ENCODE assay signal across 1 cellular context in the genomic region with DNA sequence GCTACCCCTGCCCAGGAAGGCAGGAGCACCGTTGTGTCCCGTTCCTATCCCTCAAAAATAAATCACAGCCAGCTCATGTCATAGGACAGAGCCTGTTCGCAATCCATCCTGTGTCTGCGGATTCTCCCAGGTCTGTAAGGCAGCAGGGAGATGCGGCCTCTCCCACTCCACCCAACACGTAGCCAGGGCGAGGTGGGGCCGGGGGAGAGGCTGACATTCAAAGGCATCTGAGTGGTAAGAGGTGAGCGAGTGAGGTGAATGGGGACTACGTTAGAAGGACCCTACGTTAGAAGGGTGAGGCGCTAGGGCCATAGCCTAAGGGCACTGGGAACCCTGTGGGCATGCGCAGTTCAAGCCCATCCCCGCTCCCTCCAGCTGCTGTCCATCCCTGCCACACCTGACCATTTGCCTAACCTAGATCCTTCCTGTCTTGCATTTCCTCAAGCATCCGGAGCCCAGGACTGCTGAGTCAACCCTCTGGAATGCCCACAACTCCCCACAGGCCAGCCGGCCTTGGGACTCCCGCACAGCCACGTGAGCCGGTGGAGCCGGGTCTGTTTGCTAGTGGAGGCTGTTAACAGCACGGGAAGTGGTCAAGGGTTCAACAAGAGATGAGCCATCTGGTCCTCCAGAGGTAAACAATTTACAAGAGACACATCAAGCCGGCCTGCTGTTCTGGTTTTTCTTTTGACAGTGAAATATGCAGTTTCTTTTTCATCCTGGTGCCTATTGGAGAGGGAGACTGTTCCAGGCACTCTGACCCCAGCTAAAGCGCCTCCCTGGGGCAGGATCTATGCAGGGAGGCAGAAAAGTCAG.
TF ChIP-seq lines count a peak whose summit lies in the region.

No MANE protein-coding gene starts in this region.

TF ChIP-seq in HepG2, 621 proteins besides CTCF, POLR2A, EP300 and RAD21 (continued from another document and continues in another):
- TF ChIP-seq, protein P1, sequence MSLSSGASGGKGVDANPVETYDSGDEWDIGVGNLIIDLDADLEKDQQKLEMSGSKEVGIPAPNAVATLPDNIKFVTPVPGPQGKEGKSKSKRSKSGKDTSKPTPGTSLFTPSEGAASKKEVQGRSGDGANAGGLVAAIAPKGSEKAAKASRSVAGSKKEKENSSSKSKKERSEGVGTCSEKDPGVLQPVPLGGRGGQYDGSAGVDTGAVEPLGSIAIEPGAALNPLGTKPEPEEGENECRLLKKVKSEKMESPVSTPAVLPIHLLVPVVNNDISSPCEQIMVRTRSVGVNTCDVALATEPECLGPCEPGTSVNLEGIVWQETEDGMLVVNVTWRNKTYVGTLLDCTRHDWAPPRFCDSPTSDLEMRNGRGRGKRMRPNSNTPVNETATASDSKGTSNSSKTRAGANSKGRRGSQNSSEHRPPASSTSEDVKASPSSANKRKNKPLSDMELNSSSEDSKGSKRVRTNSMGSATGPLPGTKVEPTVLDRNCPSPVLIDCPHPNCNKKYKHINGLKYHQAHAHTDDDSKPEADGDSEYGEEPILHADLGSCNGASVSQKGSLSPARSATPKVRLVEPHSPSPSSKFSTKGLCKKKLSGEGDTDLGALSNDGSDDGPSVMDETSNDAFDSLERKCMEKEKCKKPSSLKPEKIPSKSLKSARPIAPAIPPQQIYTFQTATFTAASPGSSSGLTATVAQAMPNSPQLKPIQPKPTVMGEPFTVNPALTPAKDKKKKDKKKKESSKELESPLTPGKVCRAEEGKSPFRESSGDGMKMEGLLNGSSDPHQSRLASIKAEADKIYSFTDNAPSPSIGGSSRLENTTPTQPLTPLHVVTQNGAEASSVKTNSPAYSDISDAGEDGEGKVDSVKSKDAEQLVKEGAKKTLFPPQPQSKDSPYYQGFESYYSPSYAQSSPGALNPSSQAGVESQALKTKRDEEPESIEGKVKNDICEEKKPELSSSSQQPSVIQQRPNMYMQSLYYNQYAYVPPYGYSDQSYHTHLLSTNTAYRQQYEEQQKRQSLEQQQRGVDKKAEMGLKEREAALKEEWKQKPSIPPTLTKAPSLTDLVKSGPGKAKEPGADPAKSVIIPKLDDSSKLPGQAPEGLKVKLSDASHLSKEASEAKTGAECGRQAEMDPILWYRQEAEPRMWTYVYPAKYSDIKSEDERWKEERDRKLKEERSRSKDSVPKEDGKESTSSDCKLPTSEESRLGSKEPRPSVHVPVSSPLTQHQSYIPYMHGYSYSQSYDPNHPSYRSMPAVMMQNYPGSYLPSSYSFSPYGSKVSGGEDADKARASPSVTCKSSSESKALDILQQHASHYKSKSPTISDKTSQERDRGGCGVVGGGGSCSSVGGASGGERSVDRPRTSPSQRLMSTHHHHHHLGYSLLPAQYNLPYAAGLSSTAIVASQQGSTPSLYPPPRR (CRISPR knock-in tag; IDR thresholded peaks at IDR 0.05; ENCODE audit: borderline replicate concordance) = peak; percentile 95
- TF ChIP-seq TCF7L2 (IDR thresholded peaks at IDR 0.05; ENCODE audit: low read depth, low read length) = no peak
- 0 out of 2 replicates have a peak, but pooled peaks have one; percentile 38 for TF ChIP-seq ZNF546 (CRISPR knock-in tag; conservative IDR thresholded peaks at IDR 0.05)
- TF ChIP-seq NFRKB (IDR thresholded peaks at IDR 0.05) = no peak
- peak; percentile 52; the same call in 1 of the 2 replicates for TF ChIP-seq TCF7 (IDR thresholded peaks at IDR 0.05; ENCODE audit: low read depth)
- 0 out of 2 replicates have a peak, but pooled peaks have one; percentile 39 for TF ChIP-seq ZNF24 (IDR thresholded peaks at IDR 0.05)
- TF ChIP-seq SRSF4 (IDR thresholded peaks at IDR 0.05; ENCODE audit: low read depth, low read length, poor library complexity, severe bottlenecking) = no peak
- TF ChIP-seq PRMT3 (CRISPR knock-in tag; IDR thresholded peaks at IDR 0.05; ENCODE audit: borderline replicate concordance, low read depth) = no peak
- peak; percentile 97 for TF ChIP-seq ZNF607 (CRISPR knock-in tag; IDR thresholded peaks at IDR 0.05; ENCODE audit: borderline replicate concordance)
- TF ChIP-seq PHF21A (CRISPR knock-in tag; IDR thresholded peaks at IDR 0.05) = peak; percentile 100
- TF ChIP-seq, protein P2, sequence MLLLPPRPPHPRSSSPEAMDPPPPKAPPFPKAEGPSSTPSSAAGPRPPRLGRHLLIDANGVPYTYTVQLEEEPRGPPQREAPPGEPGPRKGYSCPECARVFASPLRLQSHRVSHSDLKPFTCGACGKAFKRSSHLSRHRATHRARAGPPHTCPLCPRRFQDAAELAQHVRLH (CRISPR knock-in tag; IDR thresholded peaks at IDR 0.05; ENCODE audit: borderline replicate concordance, low read depth) = peak; percentile 99
- TF ChIP-seq ZNF772 (CRISPR knock-in tag; IDR thresholded peaks at IDR 0.05) = peak; percentile 85; the same call in 1 of the 2 replicates
- TF ChIP-seq TP53 (CRISPR knock-in tag; conservative IDR thresholded peaks at IDR 0.05) = peak; percentile 6; the same call in 1 of the 2 replicates
- TF ChIP-seq ZNF331 (CRISPR knock-in tag; IDR thresholded peaks at IDR 0.05) = peak; percentile 93
- TF ChIP-seq MEIS1 (CRISPR knock-in tag; IDR thresholded peaks at IDR 0.05; ENCODE audit: borderline replicate concordance) = peak; percentile 99
- TF ChIP-seq ZSCAN21 (CRISPR knock-in tag; IDR thresholded peaks at IDR 0.05; ENCODE audit: borderline replicate concordance) = peak; percentile 87; the same call in 1 of the 2 replicates
- TF ChIP-seq MED13 (CRISPR knock-in tag; IDR thresholded peaks at IDR 0.05) = no peak
- TF ChIP-seq ZNF800 (CRISPR knock-in tag; IDR thresholded peaks at IDR 0.05) = peak; percentile 93; the same call in 1 of the 2 replicates
- TF ChIP-seq, protein P3, sequence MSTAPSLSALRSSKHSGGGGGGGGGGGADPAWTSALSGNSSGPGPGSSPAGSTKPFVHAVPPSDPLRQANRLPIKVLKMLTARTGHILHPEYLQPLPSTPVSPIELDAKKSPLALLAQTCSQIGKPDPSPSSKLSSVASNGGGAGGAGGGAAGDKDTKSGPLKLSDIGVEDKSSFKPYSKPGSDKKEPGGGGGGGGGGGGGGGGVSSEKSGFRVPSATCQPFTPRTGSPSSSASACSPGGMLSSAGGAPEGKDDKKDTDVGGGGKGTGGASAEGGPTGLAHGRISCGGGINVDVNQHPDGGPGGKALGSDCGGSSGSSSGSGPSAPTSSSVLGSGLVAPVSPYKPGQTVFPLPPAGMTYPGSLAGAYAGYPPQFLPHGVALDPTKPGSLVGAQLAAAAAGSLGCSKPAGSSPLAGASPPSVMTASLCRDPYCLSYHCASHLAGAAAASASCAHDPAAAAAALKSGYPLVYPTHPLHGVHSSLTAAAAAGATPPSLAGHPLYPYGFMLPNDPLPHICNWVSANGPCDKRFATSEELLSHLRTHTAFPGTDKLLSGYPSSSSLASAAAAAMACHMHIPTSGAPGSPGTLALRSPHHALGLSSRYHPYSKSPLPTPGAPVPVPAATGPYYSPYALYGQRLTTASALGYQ (CRISPR knock-in tag; IDR thresholded peaks at IDR 0.05) = peak; percentile 93
- peak; percentile 99 for TF ChIP-seq IKZF5 (CRISPR knock-in tag; IDR thresholded peaks at IDR 0.05)
- TF ChIP-seq ZFP36L2 (CRISPR knock-in tag; IDR thresholded peaks at IDR 0.05) = no peak
- peak; percentile 76 for TF ChIP-seq CBFB (CRISPR knock-in tag; IDR thresholded peaks at IDR 0.05)
- peak; percentile 94 for TF ChIP-seq KDM2A (CRISPR knock-in tag; IDR thresholded peaks at IDR 0.05; ENCODE audit: borderline replicate concordance, low read depth)
- no peak for TF ChIP-seq XRCC5 (optimal IDR thresholded peaks at IDR 0.05; ENCODE audit: low read length)
- TF ChIP-seq BCL3 (CRISPR knock-in tag; IDR thresholded peaks at IDR 0.05) = peak; percentile 96
- TF ChIP-seq ZBTB1 (CRISPR knock-in tag; IDR thresholded peaks at IDR 0.05; ENCODE audit: borderline replicate concordance) = peak; percentile 97; the same call in 1 of the 2 replicates
- peak; percentile 40; the same call in 1 of the 2 replicates for TF ChIP-seq RFX5 (IDR thresholded peaks at IDR 0.05; ENCODE audit: low read depth, low read length)
- TF ChIP-seq, protein P4, sequence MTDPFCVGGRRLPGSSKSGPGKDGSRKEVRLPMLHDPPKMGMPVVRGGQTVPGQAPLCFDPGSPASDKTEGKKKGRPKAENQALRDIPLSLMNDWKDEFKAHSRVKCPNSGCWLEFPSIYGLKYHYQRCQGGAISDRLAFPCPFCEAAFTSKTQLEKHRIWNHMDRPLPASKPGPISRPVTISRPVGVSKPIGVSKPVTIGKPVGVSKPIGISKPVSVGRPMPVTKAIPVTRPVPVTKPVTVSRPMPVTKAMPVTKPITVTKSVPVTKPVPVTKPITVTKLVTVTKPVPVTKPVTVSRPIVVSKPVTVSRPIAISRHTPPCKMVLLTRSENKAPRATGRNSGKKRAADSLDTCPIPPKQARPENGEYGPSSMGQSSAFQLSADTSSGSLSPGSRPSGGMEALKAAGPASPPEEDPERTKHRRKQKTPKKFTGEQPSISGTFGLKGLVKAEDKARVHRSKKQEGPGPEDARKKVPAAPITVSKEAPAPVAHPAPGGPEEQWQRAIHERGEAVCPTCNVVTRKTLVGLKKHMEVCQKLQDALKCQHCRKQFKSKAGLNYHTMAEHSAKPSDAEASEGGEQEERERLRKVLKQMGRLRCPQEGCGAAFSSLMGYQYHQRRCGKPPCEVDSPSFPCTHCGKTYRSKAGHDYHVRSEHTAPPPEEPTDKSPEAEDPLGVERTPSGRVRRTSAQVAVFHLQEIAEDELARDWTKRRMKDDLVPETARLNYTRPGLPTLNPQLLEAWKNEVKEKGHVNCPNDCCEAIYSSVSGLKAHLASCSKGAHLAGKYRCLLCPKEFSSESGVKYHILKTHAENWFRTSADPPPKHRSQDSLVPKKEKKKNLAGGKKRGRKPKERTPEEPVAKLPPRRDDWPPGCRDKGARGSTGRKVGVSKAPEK (CRISPR knock-in tag; IDR thresholded peaks at IDR 0.05; ENCODE audit: borderline replicate concordance) = peak; percentile 72; the same call in 1 of the 2 replicates
- peak; percentile 83; the same call in 1 of the 2 replicates for TF ChIP-seq SP4 (CRISPR knock-in tag; IDR thresholded peaks at IDR 0.05)
- 0 out of 2 replicates have a peak, but pooled peaks have one; percentile 35 for TF ChIP-seq ZBTB8A (CRISPR knock-in tag; IDR thresholded peaks at IDR 0.05; ENCODE audit: borderline replicate concordance, low read depth)
- TF ChIP-seq GFI1 (CRISPR knock-in tag; IDR thresholded peaks at IDR 0.05; ENCODE audit: borderline replicate concordance) = peak; percentile 82
- TF ChIP-seq MXI1 (IDR thresholded peaks at IDR 0.05; ENCODE audit: borderline replicate concordance, low read depth, low read length) = peak; percentile 97; the same call in 2 of the 3 replicates
- TF ChIP-seq, protein P5, sequence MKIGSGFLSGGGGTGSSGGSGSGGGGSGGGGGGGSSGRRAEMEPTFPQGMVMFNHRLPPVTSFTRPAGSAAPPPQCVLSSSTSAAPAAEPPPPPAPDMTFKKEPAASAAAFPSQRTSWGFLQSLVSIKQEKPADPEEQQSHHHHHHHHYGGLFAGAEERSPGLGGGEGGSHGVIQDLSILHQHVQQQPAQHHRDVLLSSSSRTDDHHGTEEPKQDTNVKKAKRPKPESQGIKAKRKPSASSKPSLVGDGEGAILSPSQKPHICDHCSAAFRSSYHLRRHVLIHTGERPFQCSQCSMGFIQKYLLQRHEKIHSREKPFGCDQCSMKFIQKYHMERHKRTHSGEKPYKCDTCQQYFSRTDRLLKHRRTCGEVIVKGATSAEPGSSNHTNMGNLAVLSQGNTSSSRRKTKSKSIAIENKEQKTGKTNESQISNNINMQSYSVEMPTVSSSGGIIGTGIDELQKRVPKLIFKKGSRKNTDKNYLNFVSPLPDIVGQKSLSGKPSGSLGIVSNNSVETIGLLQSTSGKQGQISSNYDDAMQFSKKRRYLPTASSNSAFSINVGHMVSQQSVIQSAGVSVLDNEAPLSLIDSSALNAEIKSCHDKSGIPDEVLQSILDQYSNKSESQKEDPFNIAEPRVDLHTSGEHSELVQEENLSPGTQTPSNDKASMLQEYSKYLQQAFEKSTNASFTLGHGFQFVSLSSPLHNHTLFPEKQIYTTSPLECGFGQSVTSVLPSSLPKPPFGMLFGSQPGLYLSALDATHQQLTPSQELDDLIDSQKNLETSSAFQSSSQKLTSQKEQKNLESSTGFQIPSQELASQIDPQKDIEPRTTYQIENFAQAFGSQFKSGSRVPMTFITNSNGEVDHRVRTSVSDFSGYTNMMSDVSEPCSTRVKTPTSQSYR (CRISPR knock-in tag; IDR thresholded peaks at IDR 0.05; ENCODE audit: borderline replicate concordance) = peak; percentile 73
